27 cellular contexts compared by ENCODE assay signal in genomic region chr13:112171570-112171965, GRCh38.
"Had no signal": no experiment of that assay in that cellular context is flagged by ENCODE, and none has a peak within 500 bp of the region (broad histone marks: within the 10 kb centered on the region; RNA-seq: fewer than 3 reads in every experiment).

No MANE protein-coding gene starts in this region.

- H3K9me3 ChIP-seq: mucosa of descending colon, neutrophil, prostate gland, right lobe of liver, vagina had no signal

- H3K4me1 Mint-ChIP-seq: stimulated activated memory B cell treated with anti-CD40 and anti-IgM and Interleukin-4, amounts not matched to agents 10 μg/mL and 1 μg/mL and 100 μg/mL, for 72 hours; stimulated activated naive CD8-positive, alpha-beta T cell treated with anti-CD3 and anti-CD28 coated beads, Interleukin-15, amount 100 ng/mL, for 72 hours had no signal

- ATAC-seq: heart right ventricle; left colon; left lung; mucosa of descending colon; naive thymus-derived CD4-positive, alpha-beta T cell; natural killer cell treated with Interleukin-12 subunit alpha and Interleukin-12 subunit beta and Interleukin-15 and Interleukin-18, amount 100 ng/mL, for 72 hours; stimulated activated memory B cell treated with anti-CD40 and anti-IgM and Interleukin-4, amounts not matched to agents 10 μg/mL and 1 μg/mL and 100 μg/mL, for 72 hours; stimulated activated naive CD8-positive, alpha-beta T cell treated with anti-CD3 and anti-CD28 coated beads, Interleukin-15, amount 100 ng/mL, for 72 hours had no signal

- DNase-seq: heart right ventricle; kidney; left colon; left lung; mesendoderm; midbrain; mucosa of descending colon; naive thymus-derived CD4-positive, alpha-beta T cell; occipital lobe; stimulated activated CD4-positive, alpha-beta T cell treated with anti-CD3 and anti-CD28 coated beads, Interleukin-1b, Interleukin-23, amount 100 ng/mL, for 48 hours; stimulated activated CD4-positive, alpha-beta T cell treated with anti-CD3 and anti-CD28 coated beads, Interleukin-2, amount 100 ng/mL, for 48 hours; stimulated activated CD4-positive, alpha-beta T cell treated with anti-CD3 and anti-CD28 coated beads, Interleukin-4, amount 100 ng/mL, for 4 hours; stimulated activated CD8-positive, alpha-beta memory T cell treated with anti-CD3 and anti-CD28 coated beads, Interleukin-4, amount 100 ng/mL, for 48 hours; stimulated activated naive CD4-positive, alpha-beta T cell treated with Interleukin-2 at 50 U/mL for 16 hours; stimulated activated naive CD8-positive, alpha-beta T cell treated with anti-CD3 and anti-CD28 coated beads, Interleukin-15, amount 100 ng/mL, for 72 hours; substantia nigra had no signal

- H3K4me2 ChIP-seq: hepatocyte, smooth muscle cell had no signal

- H2AFZ ChIP-seq: hepatocyte had no signal

- H3K27ac Mint-ChIP-seq: naive thymus-derived CD4-positive, alpha-beta T cell; natural killer cell treated with Interleukin-12 subunit alpha and Interleukin-12 subunit beta and Interleukin-15 and Interleukin-18, amount 100 ng/mL, for 72 hours; stimulated activated memory B cell treated with anti-CD40 and anti-IgM and Interleukin-4, amounts not matched to agents 10 μg/mL and 1 μg/mL and 100 μg/mL, for 72 hours had no signal

- H3K4me3 Mint-ChIP-seq: naive thymus-derived CD4-positive, alpha-beta T cell; natural killer cell treated with Interleukin-12 subunit alpha and Interleukin-12 subunit beta and Interleukin-15 and Interleukin-18, amount 100 ng/mL, for 72 hours; stimulated activated memory B cell treated with anti-CD40 and anti-IgM and Interleukin-4, amounts not matched to agents 10 μg/mL and 1 μg/mL and 100 μg/mL, for 72 hours; stimulated activated naive CD8-positive, alpha-beta T cell treated with anti-CD3 and anti-CD28 coated beads, Interleukin-15, amount 100 ng/mL, for 72 hours had no signal

- H3K27me3 Mint-ChIP-seq: stimulated activated memory B cell treated with anti-CD40 and anti-IgM and Interleukin-4, amounts not matched to agents 10 μg/mL and 1 μg/mL and 100 μg/mL, for 72 hours had no signal

- H3K4me1 ChIP-seq: left lung, prostate gland, right lobe of liver, tibial nerve, upper lobe of left lung, vagina had no signal

- H3K4me3 ChIP-seq: heart right ventricle, hepatocyte, left lung, lung, mucosa of descending colon, prostate gland, right lobe of liver, smooth muscle cell, tibial nerve, upper lobe of left lung, vagina had no signal

- H3K9me3 Mint-ChIP-seq: natural killer cell treated with Interleukin-12 subunit alpha and Interleukin-12 subunit beta and Interleukin-15 and Interleukin-18, amount 100 ng/mL, for 72 hours had no signal

- H3K36me3 Mint-ChIP-seq: natural killer cell treated with Interleukin-12 subunit alpha and Interleukin-12 subunit beta and Interleukin-15 and Interleukin-18, amount 100 ng/mL, for 72 hours; stimulated activated memory B cell treated with anti-CD40 and anti-IgM and Interleukin-4, amounts not matched to agents 10 μg/mL and 1 μg/mL and 100 μg/mL, for 72 hours had no signal

- H3K27ac ChIP-seq: heart right ventricle, hepatocyte, left lung, neutrophil, prostate gland, right lobe of liver, tibial nerve, upper lobe of left lung, vagina had no signal

- H3K36me3 ChIP-seq: heart right ventricle, left lung, neutrophil, prostate gland, right lobe of liver, tibial nerve, upper lobe of left lung, vagina had no signal

- H3K27me3 ChIP-seq: neutrophil, right lobe of liver, tibial nerve, upper lobe of left lung, vagina had no signal
